ENCODE assay signal across 8 cellular contexts in genomic region chr5:157026789-157027424, GRCh38. TPM values are rescaled to one million over a fixed set of nuclear protein-coding genes. Genes with fewer than 3 reads are reported as not detected.
A peak's percentile ranks its signal among the peaks of the same experiment; 100 is the strongest.
DNase-seq lines count a peak whose midpoint lies in the region; ATAC-seq and TF ChIP-seq lines count a peak whose summit lies in the region.

No MANE protein-coding gene starts in this region.

- POLR2A ChIA-PET in activated naive CD8-positive, alpha-beta T cell treated with anti-CD3 and anti-CD28 coated beads, Interleukin-2, amount 10 ng/mL, durations not matched to agents 7 days and 5 days (lab: Charles Lee): interaction anchor here (1.7 to 4.5 kb wide), 2 partner anchors 48 to 82 kb away, joined by 8 to 24 read pairs; partner anchors contain the start of gene HAVCR2

- H3K27me3 Mint-ChIP-seq in activated naive CD8-positive, alpha-beta T cell treated with anti-CD3 and anti-CD28 coated beads, Interleukin-2, amount 10 ng/mL, durations not matched to agents 7 days and 5 days: no peaks in the 10 kb centered on the region
- no peaks in the 10 kb centered on the region for H3K27me3 Mint-ChIP-seq in natural killer cell treated with Interleukin-12 subunit alpha and Interleukin-12 subunit beta and Interleukin-15 and Interleukin-18, amount 100 ng/mL, for 72 hours

- peak overlapping the region; percentile 68 for H3K27ac Mint-ChIP-seq in activated naive CD8-positive, alpha-beta T cell treated with anti-CD3 and anti-CD28 coated beads, Interleukin-2, amount 10 ng/mL, durations not matched to agents 7 days and 5 days
- H3K27ac Mint-ChIP-seq in natural killer cell treated with Interleukin-12 subunit alpha and Interleukin-12 subunit beta and Interleukin-15 and Interleukin-18, amount 100 ng/mL, for 72 hours: peak overlapping the region; percentile 89 to 91

- H3K36me3 Mint-ChIP-seq in activated naive CD8-positive, alpha-beta T cell treated with anti-CD3 and anti-CD28 coated beads, Interleukin-2, amount 10 ng/mL, durations not matched to agents 7 days and 5 days: peaks cover 39% of the 10 kb centered on the region
- H3K36me3 Mint-ChIP-seq in natural killer cell treated with Interleukin-12 subunit alpha and Interleukin-12 subunit beta and Interleukin-15 and Interleukin-18, amount 100 ng/mL, for 72 hours: peaks cover 13% of the 10 kb centered on the region

- DNase-seq in DMS79 treated with DMSO at 0.1 percent for 48 hours (lab: John Stamatoyannopoulos, UW) (peak; percentile 10), DMS79 (lab: John Stamatoyannopoulos, UW) (no peak)
- no peak for DNase-seq in activated naive CD8-positive, alpha-beta T cell treated with anti-CD3 and anti-CD28 coated beads, Interleukin-2, amount 10 ng/mL, durations not matched to agents 7 days and 5 days
- no peak for DNase-seq in natural killer cell treated with Interleukin-12 subunit alpha and Interleukin-12 subunit beta and Interleukin-15 and Interleukin-18, amount 100 ng/mL, for 72 hours (ENCODE audit: low spot score)

- TF ChIP-seq CTCF in LNCAP (IDR thresholded peaks at IDR 0.05): peak; percentile 85

- H3K4me3 Mint-ChIP-seq in activated naive CD8-positive, alpha-beta T cell treated with anti-CD3 and anti-CD28 coated beads, Interleukin-2, amount 10 ng/mL, durations not matched to agents 7 days and 5 days: no peak overlapping the region
- peak overlapping the region; percentile 38 for H3K4me3 Mint-ChIP-seq in natural killer cell treated with Interleukin-12 subunit alpha and Interleukin-12 subunit beta and Interleukin-15 and Interleukin-18, amount 100 ng/mL, for 72 hours

- peaks cover 71% of the 10 kb centered on the region for H3K4me1 Mint-ChIP-seq in activated naive CD8-positive, alpha-beta T cell treated with anti-CD3 and anti-CD28 coated beads, Interleukin-2, amount 10 ng/mL, durations not matched to agents 7 days and 5 days
- peaks cover 70 to 81% of the 10 kb centered on the region in 2 donors for H3K4me1 Mint-ChIP-seq in natural killer cell treated with Interleukin-12 subunit alpha and Interleukin-12 subunit beta and Interleukin-15 and Interleukin-18, amount 100 ng/mL, for 72 hours (ENCODE audit: low read depth in 2 of 2)

- H3K9me3 Mint-ChIP-seq in activated naive CD8-positive, alpha-beta T cell treated with anti-CD3 and anti-CD28 coated beads, Interleukin-2, amount 10 ng/mL, durations not matched to agents 7 days and 5 days: peaks cover 6% of the 10 kb centered on the region
- H3K9me3 Mint-ChIP-seq in natural killer cell treated with Interleukin-12 subunit alpha and Interleukin-12 subunit beta and Interleukin-15 and Interleukin-18, amount 100 ng/mL, for 72 hours: no peaks in the 10 kb centered on the region

- no peak for ATAC-seq in activated naive CD8-positive, alpha-beta T cell treated with anti-CD3 and anti-CD28 coated beads, Interleukin-2, amount 10 ng/mL, durations not matched to agents 7 days and 5 days (ENCODE audit: low read depth)
- no peak for ATAC-seq in natural killer cell treated with Interleukin-12 subunit alpha and Interleukin-12 subunit beta and Interleukin-15 and Interleukin-18, amount 100 ng/mL, for 72 hours
- ATAC-seq in HG03175 (IDR thresholded peaks at IDR 0.05; ENCODE audit: unreplicated experiment): no peak
- no peak for ATAC-seq in HG03442 (IDR thresholded peaks at IDR 0.05; ENCODE audit: unreplicated experiment)
- ATAC-seq in GM19452 (IDR thresholded peaks at IDR 0.05; ENCODE audit: unreplicated experiment): no peak

RNA-seq across cellular contexts. Expression of gene HAVCR1, which starts 32.0 kb away (rescaled TPM):
- total RNA-seq in activated naive CD8-positive, alpha-beta T cell treated with anti-CD3 and anti-CD28 coated beads, Interleukin-2, amount 10 ng/mL, durations not matched to agents 7 days and 5 days: 1 to 10 TPM; 3.4 to 4.1 TPM
- total RNA-seq in natural killer cell treated with Interleukin-12 subunit alpha and Interleukin-12 subunit beta and Interleukin-15 and Interleukin-18, amount 100 ng/mL, for 72 hours: 10 to 100 TPM; 23.9 to 26.5 TPM

Comparison
In these comparisons a context has a peak if more than half of its experiments do, and no peak if none do; other contexts are left out.
1. RNA of gene HAVCR1, which starts 32.0 kb away (total RNA-seq): 23.9 to 26.5 TPM in natural killer cell treated with Interleukin-12 subunit alpha and Interleukin-12 subunit beta and Interleukin-15 and Interleukin-18, amount 100 ng/mL, for 72 hours; 3.4 to 4.1 TPM in activated naive CD8-positive, alpha-beta T cell treated with anti-CD3 and anti-CD28 coated beads, Interleukin-2, amount 10 ng/mL, durations not matched to agents 7 days and 5 days; every median in the first group is over 4 times any median in the second.